Comparison of ENCODE assay signal across 1 cellular context in genomic region chr6:32188381-32189081, GRCh38.
TF ChIP-seq lines count a peak whose summit lies in the region.

No MANE protein-coding gene starts in this region.

TF ChIP-seq in HCT116, 20 proteins besides CTCF, POLR2A, EP300 and RAD21:
- TF ChIP-seq, protein P1, sequence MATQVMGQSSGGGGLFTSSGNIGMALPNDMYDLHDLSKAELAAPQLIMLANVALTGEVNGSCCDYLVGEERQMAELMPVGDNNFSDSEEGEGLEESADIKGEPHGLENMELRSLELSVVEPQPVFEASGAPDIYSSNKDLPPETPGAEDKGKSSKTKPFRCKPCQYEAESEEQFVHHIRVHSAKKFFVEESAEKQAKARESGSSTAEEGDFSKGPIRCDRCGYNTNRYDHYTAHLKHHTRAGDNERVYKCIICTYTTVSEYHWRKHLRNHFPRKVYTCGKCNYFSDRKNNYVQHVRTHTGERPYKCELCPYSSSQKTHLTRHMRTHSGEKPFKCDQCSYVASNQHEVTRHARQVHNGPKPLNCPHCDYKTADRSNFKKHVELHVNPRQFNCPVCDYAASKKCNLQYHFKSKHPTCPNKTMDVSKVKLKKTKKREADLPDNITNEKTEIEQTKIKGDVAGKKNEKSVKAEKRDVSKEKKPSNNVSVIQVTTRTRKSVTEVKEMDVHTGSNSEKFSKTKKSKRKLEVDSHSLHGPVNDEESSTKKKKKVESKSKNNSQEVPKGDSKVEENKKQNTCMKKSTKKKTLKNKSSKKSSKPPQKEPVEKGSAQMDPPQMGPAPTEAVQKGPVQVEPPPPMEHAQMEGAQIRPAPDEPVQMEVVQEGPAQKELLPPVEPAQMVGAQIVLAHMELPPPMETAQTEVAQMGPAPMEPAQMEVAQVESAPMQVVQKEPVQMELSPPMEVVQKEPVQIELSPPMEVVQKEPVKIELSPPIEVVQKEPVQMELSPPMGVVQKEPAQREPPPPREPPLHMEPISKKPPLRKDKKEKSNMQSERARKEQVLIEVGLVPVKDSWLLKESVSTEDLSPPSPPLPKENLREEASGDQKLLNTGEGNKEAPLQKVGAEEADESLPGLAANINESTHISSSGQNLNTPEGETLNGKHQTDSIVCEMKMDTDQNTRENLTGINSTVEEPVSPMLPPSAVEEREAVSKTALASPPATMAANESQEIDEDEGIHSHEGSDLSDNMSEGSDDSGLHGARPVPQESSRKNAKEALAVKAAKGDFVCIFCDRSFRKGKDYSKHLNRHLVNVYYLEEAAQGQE (IDR thresholded peaks at IDR 0.05; ENCODE audit: low read depth): no peak
